Comparison of ENCODE assay signal across 13 cellular contexts in genomic region chr19:50514346-50515167, GRCh38. TPM values are rescaled to one million over a fixed set of nuclear protein-coding genes. Genes with fewer than 3 reads are reported as not detected.
DNase-seq lines count a peak whose midpoint lies in the region; TF ChIP-seq lines count a peak whose summit lies in the region.
"Had no signal": no experiment of that assay in that cellular context is flagged by ENCODE, and none has a peak within 500 bp of the region (broad histone marks: within the 10 kb centered on the region; RNA-seq: fewer than 3 reads in every experiment).

No MANE protein-coding gene starts in this region.

- H3K4me3 ChIP-seq in mammary epithelial cell (replicated peaks in 1 of 3; ENCODE audit: insufficient read depth in 1 of 3, low read depth in 2 of 3, low read length in 3 of 3) (no peak overlapping the region), esophagus muscularis mucosa (no peak overlapping the region), thyroid gland (replicated peaks in 1 of 3) (no peak overlapping the region)

- H3K4me1 ChIP-seq in mammary epithelial cell (ENCODE audit: insufficient read depth, low read length) (peaks cover 12% of the 10 kb centered on the region), esophagus muscularis mucosa (peaks cover 15 to 25% (median 20%) of the 10 kb centered on the region in 4 donors), thyroid gland (peaks cover 6 to 10% of the 10 kb centered on the region in 2 donors)

- no peaks in the 10 kb centered on the region for H4K20me1 ChIP-seq in mammary epithelial cell (ENCODE audit: insufficient read depth, low read length)

- no peak overlapping the region for H2AFZ ChIP-seq in mammary epithelial cell (ENCODE audit: low read depth, low read length)

- H3K9me3 ChIP-seq in mammary epithelial cell (replicated peaks; ENCODE audit: insufficient read depth, low read length) (no peaks in the 10 kb centered on the region), esophagus muscularis mucosa (no peaks in the 10 kb centered on the region), thyroid gland (no peaks in the 10 kb centered on the region)
- H3K9me3 ChIP-seq: right lobe of liver had no signal

- CTCF ChIA-PET in MCF 10A (lab: Yijun Ruan, JAX) (no interaction called here), mammary epithelial cell (lab: Charles Lee; ENCODE audit: low non-redundant PET) (no interaction called here)

- WGBS in mammary epithelial cell (ENCODE audit: low coverage, missing lambda C conversion rate) = 32% methylated on average over 13 of the region's 38 CpGs
- 49% methylated on average over 30 of the region's 38 CpGs for WGBS in esophagus muscularis mucosa
- 46 to 57% methylated on average over 32 to 34 of the region's 38 CpGs for whole genome bisulfite sequencing in thyroid gland, 2 donors

- H3K4me3 Mint-ChIP-seq in MCF 10A (ENCODE audit: unreplicated experiment) = no peak overlapping the region
- H3K4me3 Mint-ChIP-seq: activated naive CD8-positive, alpha-beta T cell treated with anti-CD3 and anti-CD28 coated beads for 36 hours had no signal

- dilution Hi-C loops in mammary epithelial cell (cut with HindIII; ENCODE audit: low sequenced_read_pairs) = no loop called here

- intact Hi-C loops in MCF 10A (cut with micrococcal nuclease) (no loop called here), mammary epithelial cell (cut with micrococcal nuclease) (loop anchor here (5.0 to 10.0 kb wide), 2 partner anchors 147 to 590 kb away; partner anchors contain the start of genes CTU1 and NAPSA), esophagus muscularis mucosa (cut with DNase I) (no loop called here), thyroid gland (cut with DNase I) (loop anchor here (5.0 kb wide), 1 partner anchor 37 kb away; the partner anchor contains the start of genes EMC10 and GARIN5A)

- H3K36me3 ChIP-seq in mammary epithelial cell (ENCODE audit: insufficient read depth, low read length) = no peaks in the 10 kb centered on the region
- H3K36me3 ChIP-seq in esophagus muscularis mucosa = peaks cover 0 to 12% (median 0%) of the 10 kb centered on the region in 4 donors
- H3K36me3 ChIP-seq in thyroid gland = no peaks in the 10 kb centered on the region
- H3K36me3 ChIP-seq: right lobe of liver had no signal

- no peak for TF ChIP-seq EP300 in esophagus muscularis mucosa (IDR thresholded peaks at IDR 0.05)

- POLR2A ChIA-PET in MCF 10A (lab: Yijun Ruan, JAX) = no interaction called here

- no peaks in the 10 kb centered on the region for H3K9me3 Mint-ChIP-seq in MCF 10A (ENCODE audit: unreplicated experiment)
- H3K9me3 Mint-ChIP-seq: activated naive CD8-positive, alpha-beta T cell treated with anti-CD3 and anti-CD28 coated beads for 36 hours had no signal

- H3K27me3 Mint-ChIP-seq in MCF 10A (ENCODE audit: insufficient read depth, unreplicated experiment) = no peaks in the 10 kb centered on the region

- H3K27ac ChIP-seq in mammary epithelial cell (ENCODE audit: insufficient read depth, low read depth, low read length) = no peak overlapping the region
- peak overlapping the region; percentile 98 for H3K27ac ChIP-seq in substantia nigra (ENCODE audit: low read depth, low read length, poor library complexity, severe bottlenecking)
- H3K27ac ChIP-seq in esophagus muscularis mucosa (replicated peaks in 1 of 4) = no peak overlapping the region
- no peak overlapping the region for H3K27ac ChIP-seq in thyroid gland
- H3K27ac ChIP-seq: epithelial cell of prostate had no signal

- peaks cover 10% of the 10 kb centered on the region for H3K79me2 ChIP-seq in mammary epithelial cell (ENCODE audit: insufficient read depth, low read length)

- H3K27ac Mint-ChIP-seq in MCF 10A (ENCODE audit: low read depth, unreplicated experiment) = peak overlapping the region; percentile 57
- H3K27ac Mint-ChIP-seq: activated naive CD8-positive, alpha-beta T cell treated with anti-CD3 and anti-CD28 coated beads for 36 hours had no signal

- peaks cover 10% of the 10 kb centered on the region for H3K4me1 Mint-ChIP-seq in MCF 10A (ENCODE audit: insufficient read depth, unreplicated experiment)

- in situ Hi-C loops in mammary epithelial cell (cut with MboI; ENCODE audit: low sequenced_read_pairs in 2 of 2) = no loop called here

- no peaks in the 10 kb centered on the region for H3K36me3 Mint-ChIP-seq in MCF 10A (ENCODE audit: insufficient read depth, unreplicated experiment)

- H3K27me3 ChIP-seq in mammary epithelial cell (ENCODE audit: insufficient read depth, low read length) (no peaks in the 10 kb centered on the region), esophagus muscularis mucosa (peaks cover 0 to 37% (median 0%) of the 10 kb centered on the region in 4 donors), thyroid gland (no peaks in the 10 kb centered on the region)
- H3K27me3 ChIP-seq: right lobe of liver had no signal

- TF ChIP-seq CTCF in MCF 10A (IDR thresholded peaks at IDR 0.05; ENCODE audit: unreplicated experiment) (no peak), mammary epithelial cell (conservative IDR thresholded peaks at IDR 0.05 in 1 of 2, IDR thresholded peaks at IDR 0.05 in 1 of 2; ENCODE audit: extremely low read depth in 1 of 2, insufficient read depth in 1 of 2, low read depth in 1 of 2, low read length in 2 of 2) (no peak), GM10266 (IDR thresholded peaks at IDR 0.05; ENCODE audit: control insufficient read depth, insufficient read depth, low read depth, missing control alignments) (no peak), esophagus muscularis mucosa (IDR thresholded peaks at IDR 0.05) (no peak), thyroid gland (IDR thresholded peaks at IDR 0.05) (no peak)

- DNase-seq in MCF 10A (ENCODE audit: unreplicated experiment) = no peak
- DNase-seq in mammary epithelial cell = no peak
- peak; percentile 67 for DNase-seq in NCI-H2227 treated with DMSO at 0.1 percent for 48 hours (lab: John Stamatoyannopoulos, UW)
- DNase-seq in hippocampal formation (lab: John Stamatoyannopoulos, UW) = peak; percentile 70 to 78
- DNase-seq in substantia nigra (lab: John Stamatoyannopoulos, UW) = peak in 48 of 49 donors; percentile 32 to 91 (median 69)
- no peak for DNase-seq in GM10266 (ENCODE audit: extremely low spot score)
- DNase-seq in esophagus muscularis mucosa (ENCODE audit: extremely low spot score) = no peak
- DNase-seq in thyroid gland = no peak
- DNase-seq: activated CD4-positive, CD25-positive, alpha-beta regulatory T cell treated with anti-CD3 and anti-CD28 coated beads, Interleukin-2, amount 50 U/mL, for 72 hours; activated naive CD8-positive, alpha-beta T cell treated with anti-CD3 and anti-CD28 coated beads for 36 hours had no signal

- BruUV-seq in MCF 10A (replicated peaks; lab: Mats Ljungman, UMichigan) = no TSS peak
- BruUV-seq in mammary epithelial cell (replicated peaks; lab: Mats Ljungman, UMichigan) = no TSS peak

- TF ChIP-seq POLR2A in esophagus muscularis mucosa (IDR thresholded peaks at IDR 0.05; ENCODE audit: low read depth) (no peak), thyroid gland (IDR thresholded peaks at IDR 0.05) (no peak)

- H3K4me2 ChIP-seq in mammary epithelial cell (ENCODE audit: insufficient read depth, low read depth, low read length) = no peak overlapping the region

- no peak overlapping the region for H3K9ac ChIP-seq in mammary epithelial cell (ENCODE audit: insufficient read depth, low read length)

RNA-seq across cellular contexts. Expression of gene ASPDH, which starts 0.8 kb away (rescaled TPM):
- total RNA-seq in MCF 10A (2022) (not detected in 2 replicates), mammary epithelial cell (not detected), esophagus muscularis mucosa (1 to 10 TPM in 1 of 4 donors, not detected in 3; 1.6 TPM), thyroid gland (not detected)
- polyA plus RNA-seq in mammary epithelial cell = not detected
- polyA minus RNA-seq in mammary epithelial cell = not detected
- total RNA-seq: activated naive CD8-positive, alpha-beta T cell treated with anti-CD3 and anti-CD28 coated beads for 36 hours; kidney epithelial cell had no signal

RNA-seq across cellular contexts. Expression of gene JOSD2, which starts 3.6 kb away (rescaled TPM):
- 65.8 and 76.9 TPM in 2 replicates for total RNA-seq in MCF 10A (2022)
- total RNA-seq in mammary epithelial cell = 10 to 100 TPM; 17.3 to 71.1 TPM
- polyA plus RNA-seq in mammary epithelial cell = 41.6 TPM
- 1.4 TPM for polyA minus RNA-seq in mammary epithelial cell
- 10 to 100 TPM; 31.3 to 59.4 (median 42.9) TPM for total RNA-seq in esophagus muscularis mucosa
- 10 to 100 TPM; 23.9 to 49.5 (median 41.3) TPM for total RNA-seq in thyroid gland

RNA-seq across cellular contexts. Expression of gene GARIN5A, which starts 37.9 kb away (rescaled TPM):
- total RNA-seq in MCF 10A (2022) (1.5 and 2.7 TPM in 2 replicates), mammary epithelial cell (1 to 10 TPM; 1.0 to 2.1 TPM), esophagus muscularis mucosa (under 1 TPM in 2 of 4 donors, not detected in 2; 0.32 to 0.52 TPM), thyroid gland (1 to 10 TPM; 1.4 to 8.1 (median 5.0) TPM)
- 1.4 TPM for polyA plus RNA-seq in mammary epithelial cell
- 5.2 TPM for polyA minus RNA-seq in mammary epithelial cell

RNA-seq across cellular contexts. Expression of gene EMC10, which starts 38.2 kb away (rescaled TPM):
- 61.3 and 61.8 TPM in 2 replicates for total RNA-seq in MCF 10A (2022)
- total RNA-seq in mammary epithelial cell = 10 to 100 TPM; 53.8 to 77.1 TPM
- 41.8 TPM for polyA plus RNA-seq in mammary epithelial cell
- 7.1 TPM for polyA minus RNA-seq in mammary epithelial cell
- 10 to 100 TPM; 41.1 to 79.1 (median 59.7) TPM for total RNA-seq in esophagus muscularis mucosa
- 100 to 1,000 TPM; 139 to 250 (median 214) TPM for total RNA-seq in thyroid gland

RNA-seq across cellular contexts. Expression of gene LRRC4B, which starts 53.7 kb away (rescaled TPM):
- not detected in 2 replicates for total RNA-seq in MCF 10A (2022)
- not detected for total RNA-seq in mammary epithelial cell
- polyA plus RNA-seq in mammary epithelial cell = not detected
- not detected for polyA minus RNA-seq in mammary epithelial cell
- total RNA-seq in esophagus muscularis mucosa = 10 to 100 TPM in 1 of 4 donors, 1 to 10 TPM in 3; 3.7 to 12.5 (median 6.7) TPM
- total RNA-seq in thyroid gland = 1 to 10 TPM in 3 of 4 donors, under 1 TPM in 1; 0.59 to 3.0 (median 1.6) TPM
- total RNA-seq: activated naive CD8-positive, alpha-beta T cell treated with anti-CD3 and anti-CD28 coated beads for 36 hours had no signal

Comparison
In these comparisons a context has a peak if more than half of its experiments do, and no peak if none do; other contexts are left out.
1. intact Hi-C loops: an anchor here in mammary epithelial cell (5.0 to 10.0 kb wide) and thyroid gland (5.0 kb wide); none called in MCF 10A and esophagus muscularis mucosa.
2. DNase-seq: peak in NCI-H2227 treated with DMSO at 0.1 percent for 48 hours (single experiment), hippocampal formation (2 of 2) and substantia nigra (48 of 49); none in MCF 10A (single experiment), mammary epithelial cell (single experiment), GM10266 (single experiment), esophagus muscularis mucosa (single experiment) and thyroid gland (0 of 2).